Comparison of ENCODE assay signal across 9 cellular contexts in the genomic region with DNA sequence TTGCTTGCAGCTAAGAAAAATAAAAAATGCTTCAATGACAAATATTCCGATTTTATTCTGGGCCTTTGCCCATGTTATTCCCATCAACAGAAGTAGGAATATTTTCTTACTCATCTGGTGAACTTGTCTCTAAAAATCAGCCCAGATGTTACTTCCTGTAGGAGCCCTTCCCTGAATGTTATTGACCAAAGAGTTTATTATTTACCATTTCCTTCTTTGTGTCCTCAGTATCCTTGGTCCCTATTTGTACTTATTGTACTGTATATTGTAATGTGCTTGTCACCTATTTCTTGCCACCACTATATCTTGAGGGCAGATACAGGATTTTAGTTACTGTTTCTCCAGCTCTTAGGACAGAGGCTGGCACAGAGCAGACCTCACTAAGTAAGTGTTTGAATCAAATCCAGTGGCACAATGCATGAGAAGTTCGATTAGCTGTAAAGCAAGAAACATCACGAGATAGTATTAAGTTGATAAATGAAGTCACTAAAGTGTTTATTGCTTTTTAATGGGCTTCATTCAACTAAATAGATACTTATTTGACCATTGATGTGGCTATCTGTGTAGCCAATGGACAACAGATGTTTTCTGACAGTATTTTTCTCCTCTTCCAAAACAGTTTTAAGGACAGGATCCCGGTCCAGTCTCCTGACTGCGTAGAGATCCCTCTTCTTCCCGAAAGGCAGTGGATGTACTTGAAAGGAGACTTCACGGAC.
"Had no signal": no experiment of that assay in that cellular context is flagged by ENCODE, and none has a peak within 500 bp of the region (broad histone marks: within the 10 kb centered on the region; RNA-seq: fewer than 3 reads in every experiment).

No MANE protein-coding gene starts in this region.

- H3K4me1 ChIP-seq: HAP-1 had no signal

- H3K4me1 Mint-ChIP-seq: IgD-negative memory B cell had no signal

- H3K27ac Mint-ChIP-seq: GM23338, HFFc6, IgD-negative memory B cell had no signal

- H3K36me3 ChIP-seq: HAP-1 had no signal

- H3K4me3 ChIP-seq: GM23338, HAP-1 had no signal

- FAIRE-seq: HepG2 had no signal

- H3K9me3 ChIP-seq: HAP-1 had no signal

- DNase-seq: H7, HFFc6, KBM-7 had no signal

- H3K9me3 Mint-ChIP-seq: IgD-negative memory B cell had no signal

- ATAC-seq: GM23338, HCT116 had no signal

- H3K4me3 Mint-ChIP-seq: GM23338, HFFc6, IgD-negative memory B cell had no signal

- H3K27ac ChIP-seq: HL-60 had no signal

- H3K36me3 Mint-ChIP-seq: IgD-negative memory B cell had no signal
